Comparison of ENCODE assay signal across 17 cellular contexts in the genomic region with DNA sequence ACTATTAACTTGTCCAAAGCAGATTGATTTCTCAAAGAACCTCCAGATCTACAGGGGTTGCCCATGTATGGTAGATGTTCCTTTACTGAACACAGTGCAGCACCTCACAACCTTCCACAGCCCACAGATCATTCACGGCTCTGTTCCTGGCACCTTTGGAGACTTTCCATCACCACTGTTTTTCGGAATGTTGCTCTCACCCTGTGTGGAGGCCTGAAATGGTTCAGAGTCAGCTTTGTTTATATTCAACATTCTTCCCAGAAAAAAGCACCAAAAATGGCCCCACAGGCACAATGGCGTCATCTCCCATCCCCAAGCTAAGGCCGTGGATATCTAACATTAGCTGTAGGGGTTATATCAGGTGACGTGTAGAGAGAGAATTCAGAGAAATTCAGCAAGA.
"Had no signal": no experiment of that assay in that cellular context is flagged by ENCODE, and none has a peak within 500 bp of the region (broad histone marks: within the 10 kb centered on the region; RNA-seq: fewer than 3 reads in every experiment).

No MANE protein-coding gene starts in this region.

- DNase-seq: activated CD4-positive, alpha-beta T cell treated with anti-CD3 and anti-CD28 coated beads for 4 hours; activated CD8-positive, alpha-beta T cell treated with anti-CD3 and anti-CD28 coated beads, Interleukin-2, amount 10 ng/mL, durations not matched to agents 7 days and 5 days; activated naive CD4-positive, alpha-beta T cell treated with anti-CD3 and anti-CD28 coated beads for 36 hours; adrenal gland; brain microvascular endothelial cell; cerebellar nuclear complex; effector memory CD8-positive, alpha-beta T cell; erythroblast; foreskin melanocyte; heart left ventricle; islet precursor cell; left lung; nephron progenitor cell; ovary; stimulated activated CD4-positive, alpha-beta T cell treated with anti-CD3 and anti-CD28 coated beads, Interleukin-4, amount 100 ng/mL, for 24 hours; T-helper 1 cell; thyroid gland had no signal

- H3K27ac ChIP-seq: adrenal gland, brain microvascular endothelial cell, ovary, thyroid gland had no signal

- H3K9me3 ChIP-seq: adrenal gland, heart left ventricle, left lung, ovary, thyroid gland had no signal

- H3K36me3 ChIP-seq: ovary had no signal

- ATAC-seq: activated CD8-positive, alpha-beta T cell treated with anti-CD3 and anti-CD28 coated beads, Interleukin-2, amount 10 ng/mL, durations not matched to agents 7 days and 5 days; effector memory CD8-positive, alpha-beta T cell; heart left ventricle; left lung had no signal

- H3K4me1 ChIP-seq: adrenal gland, heart left ventricle, left lung, thyroid gland had no signal

- H3K27me3 ChIP-seq: adrenal gland, brain microvascular endothelial cell, heart left ventricle, left lung, ovary, thyroid gland had no signal

- H3K4me3 ChIP-seq: adrenal gland, heart left ventricle, left lung, ovary, thyroid gland had no signal
